ENCODE assay signal across 1 cellular context in genomic region chr19:58097349-58097748, GRCh38.
TF ChIP-seq lines count a peak whose summit lies in the region.

No MANE protein-coding gene starts in this region.

TF ChIP-seq in SK-N-SH treated with all-trans-retinoic acid at 6 μM for 48 hours, 23 proteins besides CTCF, POLR2A, EP300 and RAD21 (continued from another document):
- no peak for TF ChIP-seq TSHZ2 (CRISPR knock-in tag; IDR thresholded peaks at IDR 0.05)
